In the genomic region with DNA sequence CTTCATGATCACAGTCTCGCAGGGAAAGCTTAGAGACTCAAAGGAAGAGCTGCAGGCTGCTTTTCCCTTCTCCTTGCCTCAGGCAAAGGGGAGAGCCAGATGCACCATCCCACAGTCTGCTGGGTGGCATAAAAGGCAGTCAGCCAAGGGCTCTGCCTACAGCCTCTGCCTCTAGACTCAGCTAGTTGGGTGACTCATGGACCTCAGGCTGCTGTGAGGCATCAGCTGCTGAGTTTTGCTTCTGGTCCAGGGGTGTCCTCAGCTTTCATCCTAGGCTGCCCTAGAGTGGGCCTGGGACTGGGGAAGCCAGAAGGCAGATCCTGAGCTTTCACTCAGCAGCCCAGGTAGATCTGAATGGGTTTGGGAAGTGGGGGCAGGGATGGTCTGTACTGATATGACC, we compare ENCODE assay signal across 9 cellular contexts. TPM values are rescaled to one million over a fixed set of nuclear protein-coding genes. Genes with fewer than 3 reads are reported as not detected.
A peak's percentile ranks its signal among the peaks of the same experiment; 100 is the strongest.
DNase-seq lines count a peak whose midpoint lies in the region; ATAC-seq and TF ChIP-seq lines count a peak whose summit lies in the region.
"Had no signal": no experiment of that assay in that cellular context is flagged by ENCODE, and none has a peak within 500 bp of the region (broad histone marks: within the 10 kb centered on the region; RNA-seq: fewer than 3 reads in every experiment).

No MANE protein-coding gene starts in this region.

- peak overlapping the region; percentile 58 for H2AK5ac ChIP-seq in mesenchymal stem cell (ENCODE audit: low read length, severe bottlenecking)

- H3K4me1 ChIP-seq in BE2C, result no peaks in the 10 kb centered on the region
- peaks cover 22% of the 10 kb centered on the region for H3K4me1 ChIP-seq in body of pancreas
- peaks cover 17% of the 10 kb centered on the region for H3K4me1 ChIP-seq in mesenchymal stem cell (ENCODE audit: control insufficient read depth, insufficient read depth, low read depth, low read length)
- H3K4me1 ChIP-seq in transverse colon, result no peaks in the 10 kb centered on the region
- peaks cover 40% of the 10 kb centered on the region for H3K4me1 ChIP-seq in Caco-2

- TF ChIP-seq POLR2A in body of pancreas (IDR thresholded peaks at IDR 0.05), result no peak
- TF ChIP-seq POLR2A in transverse colon (IDR thresholded peaks at IDR 0.05), result no peak

- H4K8ac ChIP-seq in mesenchymal stem cell (ENCODE audit: low read length), result no peak overlapping the region

- no peak overlapping the region for H3K23ac ChIP-seq in mesenchymal stem cell (ENCODE audit: low read length in 2 of 2)

- no peak overlapping the region for H3K18ac ChIP-seq in mesenchymal stem cell (ENCODE audit: low read depth in 1 of 2, low read length in 2 of 2)

- no peaks in the 10 kb centered on the region for H3K79me1 ChIP-seq in mesenchymal stem cell (replicated peaks; ENCODE audit: low read length, poor library complexity, severe bottlenecking)

- H3K27ac ChIP-seq in body of pancreas (peak overlapping the region in 2 of 4 donors; percentile 18 to 50), mesenchymal stem cell (ENCODE audit: low read length, poor library complexity, severe bottlenecking) (peak overlapping the region; percentile 61), transverse colon (no peak overlapping the region)

- no peak overlapping the region for H2AFZ ChIP-seq in mesenchymal stem cell (ENCODE audit: low read depth, low read length)

- H3K27me3 ChIP-seq in BE2C (no peaks in the 10 kb centered on the region), body of pancreas (no peaks in the 10 kb centered on the region), mesenchymal stem cell (ENCODE audit: control insufficient read depth in 1 of 2, insufficient read depth in 1 of 2, low read length in 2 of 2) (peaks cover 0 to 47% of the 10 kb centered on the region in 2 experiments), transverse colon (peaks cover 2% of the 10 kb centered on the region), Caco-2 (replicated peaks; ENCODE audit: control insufficient read depth, insufficient read depth, low read length) (no peaks in the 10 kb centered on the region)

- no peak overlapping the region for H2BK120ac ChIP-seq in mesenchymal stem cell (ENCODE audit: low read depth, low read length)

- DNase-seq in BE2C (peak; percentile 57), HPDE6-E6E7 (ENCODE audit: extremely low spot score) (peak; percentile 84), body of pancreas (peak in 3 of 4 donors; percentile 29 to 63 (median 38)), mesenchymal stem cell (peak; percentile 23), transverse colon (no peak), Caco-2 (no peak)
- DNase-seq in activated CD4-positive, alpha-beta T cell treated with anti-CD3 and anti-CD28 coated beads, Interleukin-2, amount 50 U/mL, for 48 hours, result no peak
- DNase-seq: effector memory CD8-positive, alpha-beta T cell had no signal

- no peaks in the 10 kb centered on the region for H3K9me3 Mint-ChIP-seq in Caco-2 (ENCODE audit: unreplicated experiment)
- H3K9me3 Mint-ChIP-seq: effector memory CD8-positive, alpha-beta T cell had no signal

- H3K36me3 ChIP-seq in BE2C (no peaks in the 10 kb centered on the region), body of pancreas (replicated peaks in 1 of 2; ENCODE audit: insufficient read depth in 1 of 2, low read depth in 2 of 2) (no peaks in the 10 kb centered on the region), mesenchymal stem cell (ENCODE audit: control insufficient read depth in 1 of 2, insufficient read depth in 2 of 2, low read depth in 1 of 2, low read length in 2 of 2) (no peaks in the 10 kb centered on the region), transverse colon (no peaks in the 10 kb centered on the region), Caco-2 (ENCODE audit: control insufficient read depth, insufficient read depth, low read length) (no peaks in the 10 kb centered on the region)

- in situ Hi-C loops in transverse colon (cut with MboI; ENCODE audit: low pct_ligation_motif_present in 1 of 4, low pct_unique_long_range_greater_than_20kb in 1 of 4, low sequenced_read_pairs in 3 of 4), result no loop called here

- no peak overlapping the region for H2BK5ac ChIP-seq in mesenchymal stem cell (ENCODE audit: low read depth, low read length, poor library complexity, severe bottlenecking)

- WGBS in body of pancreas, 2 donors, result 67 to 88% methylated on average over 1 of the region's 1 CpG
- 86% methylated on average over 1 of the region's 1 CpG for WGBS in mesenchymal stem cell
- 40 to 80% methylated on average over 1 of the region's 1 CpG for WGBS in transverse colon (ENCODE audit: low coverage in 1 of 2), 2 donors

- TF ChIP-seq CTCF in BE2C (IDR thresholded peaks at IDR 0.05; ENCODE audit: low read depth, low read length), result no peak
- TF ChIP-seq CTCF in body of pancreas (IDR thresholded peaks at IDR 0.05), result no peak
- no peak for TF ChIP-seq CTCF in transverse colon (IDR thresholded peaks at IDR 0.05)
- TF ChIP-seq CTCF in Caco-2 (IDR thresholded peaks at IDR 0.05; ENCODE audit: insufficient read depth in 1 of 2, low read depth in 1 of 2, low read length in 1 of 2, severe bottlenecking in 1 of 2, unreplicated experiment in 1 of 2), result no peak

- H2BK12ac ChIP-seq in mesenchymal stem cell (ENCODE audit: low read length in 2 of 2), result no peak overlapping the region

- H3K36me3 Mint-ChIP-seq in Caco-2 (ENCODE audit: insufficient read depth, unreplicated experiment), result no peaks in the 10 kb centered on the region

- intact Hi-C loops in body of pancreas (cut with DNase I), result no loop called here
- intact Hi-C loops in transverse colon (cut with DNase I; ENCODE audit: low total_unique reads), result no loop called here
- intact Hi-C loops in Caco-2 (cut with micrococcal nuclease; ENCODE audit: unreplicated experiment), result no loop called here

- H3K14ac ChIP-seq in mesenchymal stem cell (ENCODE audit: low read length in 2 of 2), result peak overlapping the region in 1 of 2 experiments; percentile 47

- no peak overlapping the region for H2BK15ac ChIP-seq in mesenchymal stem cell (ENCODE audit: low read depth, poor library complexity, severe bottlenecking)

- peak overlapping the region; percentile 0 for H3K9ac ChIP-seq in mesenchymal stem cell (ENCODE audit: low read length)

- no peak overlapping the region for H4K91ac ChIP-seq in mesenchymal stem cell (ENCODE audit: low read length)

- POLR2A ChIA-PET in Caco-2 (lab: Charles Lee), result no interaction called here

- H3K4me3 Mint-ChIP-seq in Caco-2 (ENCODE audit: unreplicated experiment), result no peak overlapping the region
- H3K4me3 Mint-ChIP-seq: effector memory CD8-positive, alpha-beta T cell had no signal

- peaks cover 3% of the 10 kb centered on the region for H3K27me3 Mint-ChIP-seq in Caco-2 (ENCODE audit: insufficient read depth, unreplicated experiment)
- H3K27me3 Mint-ChIP-seq: effector memory CD8-positive, alpha-beta T cell had no signal

- no TSS peak for BruUV-seq in Caco-2 (replicated peaks; lab: Mats Ljungman, UMichigan)

- peak overlapping the region; percentile 25 for H3K4me2 ChIP-seq in mesenchymal stem cell (ENCODE audit: low read length, poor library complexity, severe bottlenecking)

- peaks cover 24% of the 10 kb centered on the region for H3K4me1 Mint-ChIP-seq in Caco-2 (ENCODE audit: low read depth, unreplicated experiment)

- no peak overlapping the region for H3K4ac ChIP-seq in mesenchymal stem cell (ENCODE audit: low read depth in 1 of 2, low read length in 2 of 2)

- no peak for TF ChIP-seq EP300 in transverse colon (IDR thresholded peaks at IDR 0.05; ENCODE audit: low read depth)

- peak; percentile 43 for ATAC-seq in body of pancreas
- no peak for ATAC-seq in GM18498 (IDR thresholded peaks at IDR 0.05; ENCODE audit: unreplicated experiment)
- ATAC-seq: effector memory CD8-positive, alpha-beta T cell had no signal

- no peak overlapping the region for H3K4me3 ChIP-seq in BE2C (ENCODE audit: low read depth, low read length)
- H3K4me3 ChIP-seq in body of pancreas, result no peak overlapping the region
- H3K4me3 ChIP-seq in mesenchymal stem cell (ENCODE audit: insufficient read depth in 1 of 2, low read depth in 1 of 2, low read length in 2 of 2), result no peak overlapping the region
- H3K4me3 ChIP-seq in transverse colon, result no peak overlapping the region
- no peak overlapping the region for H3K4me3 ChIP-seq in Caco-2 (ENCODE audit: low read depth, low read length)

- H3K9me3 ChIP-seq in BE2C (no peaks in the 10 kb centered on the region), body of pancreas (no peaks in the 10 kb centered on the region), mesenchymal stem cell (ENCODE audit: control insufficient read depth, low read length) (no peaks in the 10 kb centered on the region), transverse colon (no peaks in the 10 kb centered on the region), Caco-2 (0 out of 2 replicates have a peak, but pooled peaks cover 2% of the 10 kb centered on the region)

- CTCF ChIA-PET in Caco-2 (lab: Charles Lee), result interaction anchor here (0.5 to 1.0 kb wide), 2 partner anchors 11 to 612 kb away, joined by 3 to 4 read pairs; no protein-coding TSS in a partner anchor

- no peak overlapping the region for H3K27ac Mint-ChIP-seq in Caco-2 (ENCODE audit: unreplicated experiment)
- H3K27ac Mint-ChIP-seq: effector memory CD8-positive, alpha-beta T cell had no signal

RNA-seq across cellular contexts. Expression of a gene that starts 11.7 kb away (rescaled TPM):
- polyA plus RNA-seq in BE2C (2012; ENCODE audit: insufficient read depth, insufficient read length, low read depth), result 1.2 TPM
- total RNA-seq in body of pancreas, result 10 to 100 TPM in 1 of 2 donors, 1 to 10 TPM in 1; 9.1 to 12.5 TPM
- not detected for polyA plus RNA-seq in mesenchymal stem cell (2013, experiment 1 of 2)
- not detected for polyA plus RNA-seq in mesenchymal stem cell (2013, experiment 2 of 2)
- total RNA-seq in transverse colon, result under 1 TPM in 2 of 4 donors, not detected in 2; 0.14 to 0.16 TPM
- 0.21 and 0.36 TPM in 2 replicates for total RNA-seq in Caco-2 (2022)

Comparison
In these comparisons a context has a peak if more than half of its experiments do, and no peak if none do; other contexts are left out.
1. DNase-seq: peak in BE2C (single experiment), HPDE6-E6E7 (single experiment), body of pancreas (3 of 4) and mesenchymal stem cell (single experiment); none in transverse colon (single experiment), Caco-2 (0 of 2) and activated CD4-positive, alpha-beta T cell treated with anti-CD3 and anti-CD28 coated beads, Interleukin-2, amount 50 U/mL, for 48 hours (0 of 2).